8 cellular contexts compared by ENCODE assay signal in the genomic region with DNA sequence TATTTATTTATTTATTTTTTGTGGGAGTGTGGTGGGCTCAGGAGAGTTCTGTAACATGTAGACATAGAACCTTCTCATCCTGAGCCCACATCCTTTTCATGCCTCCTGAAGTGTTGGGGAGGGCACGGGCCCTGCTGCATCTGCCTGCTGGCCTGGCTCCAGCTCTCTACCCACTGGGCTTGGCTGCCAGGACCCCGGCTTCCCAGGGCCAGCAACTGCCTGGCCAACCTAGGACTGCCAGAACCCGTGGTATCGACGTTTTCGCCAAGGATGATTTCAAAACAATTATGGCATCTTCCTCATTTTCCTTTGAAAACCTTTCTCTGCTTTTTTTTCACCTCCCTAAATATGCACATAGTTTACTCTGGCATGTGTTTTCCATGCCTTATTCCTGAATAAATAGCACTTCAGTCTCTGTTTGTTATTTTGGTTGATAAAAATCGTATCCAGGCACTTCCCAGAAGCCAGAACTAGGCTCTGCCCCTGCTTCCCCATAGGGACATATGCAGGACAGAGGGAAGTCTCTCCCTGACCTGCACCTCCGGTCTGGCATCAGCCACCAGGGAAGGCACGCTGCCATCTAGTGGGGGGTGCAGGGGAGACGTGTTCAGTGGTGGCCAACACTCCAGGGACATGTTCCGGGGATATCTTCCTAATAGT. TPM values are rescaled to one million over a fixed set of nuclear protein-coding genes. Genes with fewer than 3 reads are reported as not detected.
DNase-seq lines count a peak whose midpoint lies in the region; FAIRE-seq and TF ChIP-seq lines count a peak whose summit lies in the region.

No MANE protein-coding gene starts in this region.

- intact Hi-C loops in breast epithelium (cut with DNase I; ENCODE audit: low total_unique reads), result no loop called here

- H3K27ac ChIP-seq in breast epithelium, result peak overlapping the region; percentile 71 to 72

- H3K27me3 ChIP-seq in breast epithelium, result no peaks in the 10 kb centered on the region

- TF ChIP-seq POLR2A in breast epithelium (IDR thresholded peaks at IDR 0.05), result no peak

- no peaks in the 10 kb centered on the region for H3K9me3 ChIP-seq in breast epithelium

- TF ChIP-seq CTCF in breast epithelium (IDR thresholded peaks at IDR 0.05), result no peak

- H3K4me3 ChIP-seq in breast epithelium, result peak overlapping the region in 1 of 3 donors; percentile 16

- peaks cover 0 to 8% of the 10 kb centered on the region in 2 donors for H3K4me1 ChIP-seq in breast epithelium

- no peaks in the 10 kb centered on the region for H3K36me3 ChIP-seq in breast epithelium

- no peak for FAIRE-seq in HTR-8/SVneo (lab: Jason Lieb, UNC)

- DNase-seq in Daoy (ENCODE audit: low read depth), result peak; percentile 63
- peak; percentile 77 for DNase-seq in HTR-8/SVneo (ENCODE audit: insufficient read length, low spot score)
- peak; percentile 27 for DNase-seq in T follicular helper cell (ENCODE audit: low read depth)
- peak; percentile 67 to 76 for DNase-seq in breast epithelium (ENCODE audit: low spot score in 2 of 2)
- DNase-seq in kidney tubule cell (ENCODE audit: low spot score), result peak; percentile 60
- peak; percentile 76 for DNase-seq in stimulated activated CD8-positive, alpha-beta memory T cell treated with anti-CD3 and anti-CD28 coated beads, Interleukin-4, amount 100 ng/mL, for 48 hours
- DNase-seq in epidermal melanocyte (ENCODE audit: insufficient read length, low spot score), result no peak
- DNase-seq in NCI-H2107 (lab: John Stamatoyannopoulos, UW), result no peak

RNA-seq across cellular contexts. Expression of a gene that starts 31.0 kb away (rescaled TPM):
- not detected in 2 replicates for total RNA-seq in Daoy (2014; rRNA removed; shearing (Covaris generic))
- under 1 TPM in 1 of 3 donors, not detected in 2; 0.15 TPM for total RNA-seq in breast epithelium

Comparison
In these comparisons a context has a peak if more than half of its experiments do, and no peak if none do; other contexts are left out.
1. DNase-seq: peak in Daoy (single experiment), HTR-8/SVneo (single experiment), T follicular helper cell (single experiment), breast epithelium (2 of 2), kidney tubule cell (single experiment) and stimulated activated CD8-positive, alpha-beta memory T cell treated with anti-CD3 and anti-CD28 coated beads, Interleukin-4, amount 100 ng/mL, for 48 hours (single experiment); none in epidermal melanocyte (single experiment) and NCI-H2107 (single experiment).